Comparison of ENCODE assay signal across 18 cellular contexts in the genomic region with DNA sequence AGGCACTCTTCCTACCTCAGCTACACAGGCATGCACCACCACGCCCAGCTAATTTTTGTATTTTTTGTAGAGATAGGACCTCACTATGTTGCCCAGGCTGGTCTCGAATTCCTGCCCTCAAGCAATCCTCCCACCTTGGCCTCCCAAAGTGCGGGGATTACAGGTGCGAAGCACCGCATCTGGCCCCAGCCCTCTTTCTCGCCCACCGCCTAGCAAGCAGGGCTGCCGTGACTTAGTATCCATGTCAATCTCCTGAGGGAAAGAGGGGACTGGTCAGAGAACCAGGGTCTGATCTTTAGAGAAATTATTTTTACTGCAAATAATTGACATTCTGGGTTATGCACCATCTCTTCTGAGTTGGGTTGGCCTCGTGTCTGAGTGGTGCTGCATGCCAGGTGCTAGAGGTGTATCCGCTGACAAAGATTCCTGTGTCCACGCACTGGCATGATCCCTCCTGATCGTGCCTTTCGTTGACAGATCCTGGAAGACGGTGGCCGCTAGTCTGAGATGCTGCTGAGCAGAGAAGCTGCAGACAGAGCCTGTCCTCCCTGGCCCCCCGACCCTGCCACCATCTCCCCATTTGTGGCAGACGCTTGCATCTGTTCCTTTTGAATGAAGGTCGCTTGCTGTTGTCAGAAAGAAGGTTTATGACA.
"Had no signal": no experiment of that assay in that cellular context is flagged by ENCODE, and none has a peak within 500 bp of the region (broad histone marks: within the 10 kb centered on the region; RNA-seq: fewer than 3 reads in every experiment).

No MANE protein-coding gene starts in this region.

- DNase-seq: activated CD4-positive, alpha-beta memory T cell treated with anti-CD3 and anti-CD28 coated beads for 36 hours; activated CD4-positive, alpha-beta T cell treated with anti-CD3 and anti-CD28 coated beads for 4 hours; activated naive CD4-positive, alpha-beta T cell treated with anti-CD3 and anti-CD28 coated beads, Interleukin-2, amount 10 ng/mL, durations not matched to agents 7 days and 5 days; activated naive CD8-positive, alpha-beta T cell treated with anti-CD3 and anti-CD28 coated beads, Interleukin-2, amount 50 U/mL, for 24 hours; activated T-cell treated with anti-CD3 and anti-CD28 coated beads for 4 hours; anterior cingulate cortex; brain microvascular endothelial cell; cortex of kidney; hypothalamus; islet precursor cell; stimulated activated CD8-positive, alpha-beta memory T cell treated with anti-CD3 and anti-CD28 coated beads, Interleukin-4, amount 100 ng/mL, for 48 hours; stimulated activated naive CD4-positive, alpha-beta T cell; thyroid gland; WERI-Rb-1 had no signal

- H3K4me1 ChIP-seq: thyroid gland had no signal

- H3K27me3 ChIP-seq: brain microvascular endothelial cell, thyroid gland had no signal

- FAIRE-seq: endometrium, frontal cortex had no signal

- H3K9me3 ChIP-seq: thyroid gland had no signal

- ATAC-seq: activated naive CD8-positive, alpha-beta T cell treated with anti-CD3 and anti-CD28 coated beads, Interleukin-2, amount 50 U/mL, for 24 hours; left lobe of liver; sciatic nerve had no signal

- H3K4me3 ChIP-seq: thyroid gland had no signal

- H3K27ac ChIP-seq: brain microvascular endothelial cell, thyroid gland, WERI-Rb-1 had no signal
